9 cellular contexts compared by ENCODE assay signal in the genomic region with DNA sequence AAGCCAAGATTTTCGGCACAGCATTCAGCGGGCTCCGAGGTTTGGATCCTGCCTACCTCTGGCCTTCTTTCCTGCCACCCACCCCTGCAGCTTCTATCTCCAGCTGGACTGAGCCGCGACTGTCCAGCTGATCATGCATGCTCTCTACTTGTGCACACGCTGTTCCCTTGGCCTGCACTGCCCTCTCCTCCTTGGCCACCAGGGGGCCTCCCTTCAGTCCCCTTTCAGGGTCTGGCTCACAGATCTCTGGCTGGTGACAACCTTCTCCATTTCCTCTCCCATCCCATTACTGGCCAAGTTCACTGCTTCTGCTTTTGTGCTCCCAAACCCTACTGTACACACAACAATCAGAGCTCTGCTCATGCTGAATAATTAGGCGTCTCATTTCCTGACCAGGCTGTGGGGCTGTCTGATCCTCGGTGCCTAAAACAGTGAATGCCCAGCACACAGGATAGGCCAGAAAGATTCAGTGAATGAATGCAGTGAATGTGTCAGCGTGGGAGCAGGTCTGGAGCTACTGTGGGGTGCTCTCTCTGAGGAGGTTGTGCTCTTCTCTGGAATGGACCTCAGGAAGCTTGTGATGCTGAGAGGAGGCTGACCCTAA.
DNase-seq lines count a peak whose midpoint lies in the region; ATAC-seq and TF ChIP-seq lines count a peak whose summit lies in the region.
"Had no signal": no experiment of that assay in that cellular context is flagged by ENCODE, and none has a peak within 500 bp of the region (broad histone marks: within the 10 kb centered on the region; RNA-seq: fewer than 3 reads in every experiment).

No MANE protein-coding gene starts in this region.

- TF ChIP-seq CTCF in liver (IDR thresholded peaks at IDR 0.05; ENCODE audit: low read depth, low read length, missing input control), result peak; percentile 78

- in situ Hi-C loops in KBM-7 (cut with MboI; ENCODE audit: low pct_unique_long_range_greater_than_20kb, low sequenced_read_pairs), result no loop called here

- H3K27me3 Mint-ChIP-seq in stimulated activated naive CD8-positive, alpha-beta T cell treated with anti-CD3 and anti-CD28 coated beads, Interleukin-15, amount 100 ng/mL, for 72 hours, result peaks cover 11% of the 10 kb centered on the region

- peak; percentile 26 for DNase-seq in DMS153 treated with DMSO at 0.1 percent for 48 hours (lab: John Stamatoyannopoulos, UW; ENCODE audit: unreplicated experiment)
- no peak for DNase-seq in DMS153 (lab: John Stamatoyannopoulos, UW)
- DNase-seq in KBM-7, result peak; percentile 67
- DNase-seq in SHP77 (lab: John Stamatoyannopoulos, UW), result peak; percentile 50 to 62
- peak; percentile 42 for DNase-seq in cerebellar cortex (ENCODE audit: low spot score)
- peak; percentile 21 to 27 for DNase-seq in stimulated activated naive CD8-positive, alpha-beta T cell treated with anti-CD3 and anti-CD28 coated beads, Interleukin-15, amount 100 ng/mL, for 72 hours

- H3K9me3 Mint-ChIP-seq in stimulated activated naive CD8-positive, alpha-beta T cell treated with anti-CD3 and anti-CD28 coated beads, Interleukin-15, amount 100 ng/mL, for 72 hours, result no peaks in the 10 kb centered on the region
- H3K9me3 Mint-ChIP-seq: CD4-positive, alpha-beta memory T cell had no signal

- peak; percentile 84 to 94 for TF ChIP-seq RAD21 in liver (IDR thresholded peaks at IDR 0.05)

- H3K27me3 ChIP-seq in liver (ENCODE audit: control insufficient read depth in 4 of 4, insufficient read depth in 4 of 4, low read length in 3 of 4), result no peaks in the 10 kb centered on the region

- WGBS in liver, result 54% methylated on average over 9 of the region's 9 CpGs

- H3K36me3 ChIP-seq in liver (ENCODE audit: control insufficient read depth in 4 of 4, insufficient read depth in 3 of 4, low read depth in 1 of 4, low read length in 3 of 4), result no peaks in the 10 kb centered on the region

- H3K4me3 ChIP-seq in liver (ENCODE audit: low read depth in 1 of 3, low read length in 3 of 3), result no peak overlapping the region

- ATAC-seq in GM21619 (IDR thresholded peaks at IDR 0.05; ENCODE audit: unreplicated experiment), result peak; percentile 93
- peak; percentile 67 for ATAC-seq in stimulated activated naive CD8-positive, alpha-beta T cell treated with anti-CD3 and anti-CD28 coated beads, Interleukin-15, amount 100 ng/mL, for 72 hours

- H3K9ac ChIP-seq in liver (ENCODE audit: low read depth in 1 of 2, low read length in 2 of 2), result no peak overlapping the region

- no peak overlapping the region for H3K4me3 Mint-ChIP-seq in stimulated activated naive CD8-positive, alpha-beta T cell treated with anti-CD3 and anti-CD28 coated beads, Interleukin-15, amount 100 ng/mL, for 72 hours

- no peak overlapping the region for H3K27ac ChIP-seq in liver (ENCODE audit: low read depth in 1 of 2, low read length in 2 of 2)

- no peak overlapping the region for H3K27ac Mint-ChIP-seq in stimulated activated naive CD8-positive, alpha-beta T cell treated with anti-CD3 and anti-CD28 coated beads, Interleukin-15, amount 100 ng/mL, for 72 hours
- H3K27ac Mint-ChIP-seq: CD4-positive, alpha-beta memory T cell had no signal

- no peaks in the 10 kb centered on the region for H3K4me1 ChIP-seq in liver (ENCODE audit: control insufficient read depth in 4 of 4, insufficient read depth in 4 of 4, low read length in 3 of 4)

- H3K9me3 ChIP-seq in liver (ENCODE audit: control insufficient read depth in 4 of 4, low read length in 3 of 4), result no peaks in the 10 kb centered on the region

- no peaks in the 10 kb centered on the region for H3K4me1 Mint-ChIP-seq in stimulated activated naive CD8-positive, alpha-beta T cell treated with anti-CD3 and anti-CD28 coated beads, Interleukin-15, amount 100 ng/mL, for 72 hours
- H3K4me1 Mint-ChIP-seq: CD4-positive, alpha-beta memory T cell had no signal

TF ChIP-seq in liver, 16 proteins besides CTCF, POLR2A, EP300 and RAD21:
- TF ChIP-seq, protein P1, sequence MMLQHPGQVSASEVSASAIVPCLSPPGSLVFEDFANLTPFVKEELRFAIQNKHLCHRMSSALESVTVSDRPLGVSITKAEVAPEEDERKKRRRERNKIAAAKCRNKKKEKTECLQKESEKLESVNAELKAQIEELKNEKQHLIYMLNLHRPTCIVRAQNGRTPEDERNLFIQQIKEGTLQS (IDR thresholded peaks at IDR 0.05), result no peak
- TF ChIP-seq GABPA (IDR thresholded peaks at IDR 0.05 in 1 of 2, conservative IDR thresholded peaks at IDR 0.05 in 1 of 2), result no peak
- TF ChIP-seq JUND (IDR thresholded peaks at IDR 0.05), result no peak
- TF ChIP-seq HNF4G (IDR thresholded peaks at IDR 0.05), result no peak
- TF ChIP-seq EGR1 (IDR thresholded peaks at IDR 0.05; ENCODE audit: low read depth in 2 of 2), result no peak
- TF ChIP-seq FOXA1 (IDR thresholded peaks at IDR 0.05), result no peak
- TF ChIP-seq TAF1 (conservative IDR thresholded peaks at IDR 0.05), result no peak
- no peak for TF ChIP-seq HNF4A (conservative IDR thresholded peaks at IDR 0.05)
- TF ChIP-seq, protein P2, sequence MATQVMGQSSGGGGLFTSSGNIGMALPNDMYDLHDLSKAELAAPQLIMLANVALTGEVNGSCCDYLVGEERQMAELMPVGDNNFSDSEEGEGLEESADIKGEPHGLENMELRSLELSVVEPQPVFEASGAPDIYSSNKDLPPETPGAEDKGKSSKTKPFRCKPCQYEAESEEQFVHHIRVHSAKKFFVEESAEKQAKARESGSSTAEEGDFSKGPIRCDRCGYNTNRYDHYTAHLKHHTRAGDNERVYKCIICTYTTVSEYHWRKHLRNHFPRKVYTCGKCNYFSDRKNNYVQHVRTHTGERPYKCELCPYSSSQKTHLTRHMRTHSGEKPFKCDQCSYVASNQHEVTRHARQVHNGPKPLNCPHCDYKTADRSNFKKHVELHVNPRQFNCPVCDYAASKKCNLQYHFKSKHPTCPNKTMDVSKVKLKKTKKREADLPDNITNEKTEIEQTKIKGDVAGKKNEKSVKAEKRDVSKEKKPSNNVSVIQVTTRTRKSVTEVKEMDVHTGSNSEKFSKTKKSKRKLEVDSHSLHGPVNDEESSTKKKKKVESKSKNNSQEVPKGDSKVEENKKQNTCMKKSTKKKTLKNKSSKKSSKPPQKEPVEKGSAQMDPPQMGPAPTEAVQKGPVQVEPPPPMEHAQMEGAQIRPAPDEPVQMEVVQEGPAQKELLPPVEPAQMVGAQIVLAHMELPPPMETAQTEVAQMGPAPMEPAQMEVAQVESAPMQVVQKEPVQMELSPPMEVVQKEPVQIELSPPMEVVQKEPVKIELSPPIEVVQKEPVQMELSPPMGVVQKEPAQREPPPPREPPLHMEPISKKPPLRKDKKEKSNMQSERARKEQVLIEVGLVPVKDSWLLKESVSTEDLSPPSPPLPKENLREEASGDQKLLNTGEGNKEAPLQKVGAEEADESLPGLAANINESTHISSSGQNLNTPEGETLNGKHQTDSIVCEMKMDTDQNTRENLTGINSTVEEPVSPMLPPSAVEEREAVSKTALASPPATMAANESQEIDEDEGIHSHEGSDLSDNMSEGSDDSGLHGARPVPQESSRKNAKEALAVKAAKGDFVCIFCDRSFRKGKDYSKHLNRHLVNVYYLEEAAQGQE (IDR thresholded peaks at IDR 0.05), result no peak
- no peak for TF ChIP-seq FOXA2 (IDR thresholded peaks at IDR 0.05)
- peak; percentile 16 to 26 for TF ChIP-seq RXRA (IDR thresholded peaks at IDR 0.05)
- peak; percentile 9 for TF ChIP-seq NR2F2 (IDR thresholded peaks at IDR 0.05)
TF ChIP-seq in liver: peak in this region for 2.
